In the genomic region with DNA sequence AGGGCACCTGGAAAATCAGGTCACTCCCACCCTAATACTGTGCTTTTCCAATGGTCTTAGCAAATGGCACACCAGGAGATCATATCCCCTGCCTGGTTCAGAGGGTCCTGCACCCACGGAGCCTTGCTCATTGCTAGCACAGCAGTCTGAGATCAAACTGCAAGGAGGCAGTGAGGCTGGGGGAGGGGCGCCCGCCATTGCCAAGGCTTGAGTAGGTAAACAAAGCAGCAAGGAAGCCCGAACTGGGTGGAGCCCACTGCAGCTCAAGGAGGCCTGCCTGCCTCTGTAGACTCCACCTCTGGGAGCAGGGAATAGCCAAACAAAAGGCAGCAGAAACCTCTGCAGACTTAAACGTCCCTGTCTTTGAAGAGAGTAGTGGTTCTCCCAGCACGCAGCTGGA, we compare ENCODE assay signal across 4 cellular contexts. TPM values are rescaled to one million over a fixed set of nuclear protein-coding genes. Genes with fewer than 3 reads are reported as not detected.
"Had no signal": no experiment of that assay in that cellular context is flagged by ENCODE, and none has a peak within 500 bp of the region (broad histone marks: within the 10 kb centered on the region; RNA-seq: fewer than 3 reads in every experiment).

No MANE protein-coding gene starts in this region.

RNA-seq across cellular contexts. Expression of gene VGLL3, which starts 26.4 kb away (rescaled TPM):
- total RNA-seq: naive thymus-derived CD8-positive, alpha-beta T cell; natural killer cell; natural killer cell treated with Interleukin-12 subunit alpha and Interleukin-12 subunit beta and Interleukin-15 and Interleukin-18, amount 100 ng/mL, for 72 hours had no signal
- polyA plus RNA-seq: naive thymus-derived CD4-positive, alpha-beta T cell; naive thymus-derived CD8-positive, alpha-beta T cell had no signal
